Comparison of ENCODE assay signal across 25 cellular contexts in the genomic region with DNA sequence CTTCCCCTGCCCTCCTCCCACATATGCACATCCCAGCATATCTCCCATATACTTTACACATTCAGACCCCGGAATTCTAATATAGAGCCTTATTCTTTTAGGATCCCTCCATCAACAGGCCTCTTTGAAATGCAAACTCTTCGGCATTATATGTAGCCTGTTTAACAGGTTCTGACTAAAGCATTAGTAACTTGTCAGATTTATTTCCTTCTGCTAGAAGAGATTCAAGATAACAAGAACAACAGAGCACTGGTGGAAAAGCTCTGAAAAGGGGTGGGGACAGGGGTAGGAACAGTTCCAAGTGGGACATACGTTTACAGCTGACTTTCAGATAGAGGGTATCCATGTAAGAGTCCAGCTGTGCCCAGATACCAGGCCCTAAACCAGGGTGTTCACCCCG.
"Had no signal": no experiment of that assay in that cellular context is flagged by ENCODE, and none has a peak within 500 bp of the region (broad histone marks: within the 10 kb centered on the region; RNA-seq: fewer than 3 reads in every experiment).

No MANE protein-coding gene starts in this region.

- H2AFZ ChIP-seq: hepatocyte had no signal

- H3K9me3 ChIP-seq: colonic mucosa, gastroesophageal sphincter, neutrophil, ovary, tibial nerve had no signal

- ATAC-seq: activated naive CD8-positive, alpha-beta T cell treated with anti-CD3 and anti-CD28 coated beads, Interleukin-2, amount 50 U/mL, for 24 hours; activated T-cell treated with anti-CD3 and anti-CD28 coated beads, Interleukin-2, amount 50 U/mL, for 4 hours; activated T-helper 17 cell treated with anti-CD3 and anti-CD28 coated beads, Interleukin-2, amount 50 U/mL, for 72 hours; gastroesophageal sphincter; left ventricle myocardium superior; stimulated activated naive B cell treated with anti-CD40 and anti-IgM and Interleukin-4, amounts not matched to agents 10 μg/mL and 1 μg/mL and 100 μg/mL, for 72 hours had no signal

- H3K4me2 ChIP-seq: hepatocyte, smooth muscle cell had no signal

- H3K4me1 ChIP-seq: colonic mucosa, gastroesophageal sphincter, tibial nerve had no signal

- H3K27me3 ChIP-seq: cardiac muscle cell, colonic mucosa, gastroesophageal sphincter, hepatocyte, neutrophil, ovary, tibial nerve had no signal

- H3K27ac ChIP-seq: cardiac muscle cell, colonic mucosa, gastroesophageal sphincter, hepatocyte, neutrophil, ovary, tibial nerve had no signal

- H3K36me3 ChIP-seq: cardiac muscle cell, colonic mucosa, gastroesophageal sphincter, neutrophil, ovary, tibial nerve had no signal

- H3K79me2 ChIP-seq: hepatocyte had no signal

- DNase-seq: activated CD4-positive, alpha-beta memory T cell treated with anti-CD3 and anti-CD28 coated beads, Interleukin-2, amount 10 ng/mL, durations not matched to agents 7 days and 5 days; activated CD4-positive, alpha-beta T cell treated with anti-CD3 and anti-CD28 coated beads, Interleukin-2, amount 10 ng/mL, durations not matched to agents 7 days and 5 days; activated CD4-positive, CD25-positive, alpha-beta regulatory T cell treated with anti-CD3 and anti-CD28 coated beads, Interleukin-2, amount 50 U/mL, for 72 hours; activated naive CD8-positive, alpha-beta T cell treated with anti-CD3 and anti-CD28 coated beads, Interleukin-2, amount 50 U/mL, for 24 hours; activated T-cell treated with anti-CD3 and anti-CD28 coated beads, Interleukin-2, amount 50 U/mL, for 4 hours; cerebellar nuclear complex; colonic mucosa; effector CD8-positive, alpha-beta T cell; islet precursor cell; left ventricle myocardium superior; naive B cell; nephron progenitor cell; ovary; retina; stimulated activated CD4-positive, alpha-beta T cell treated with anti-CD3 and anti-CD28 coated beads, Interleukin-1b, Interleukin-23, amount 100 ng/mL, for 48 hours; stimulated activated CD4-positive, alpha-beta T cell treated with anti-CD3 and anti-CD28 coated beads, Interleukin-4, amount 100 ng/mL, for 4 hours; stimulated activated CD8-positive, alpha-beta memory T cell treated with anti-CD3 and anti-CD28 coated beads, Interleukin-4, amount 100 ng/mL, for 48 hours; stimulated activated naive B cell treated with anti-CD40 and anti-IgM and Interleukin-4, amounts not matched to agents 10 μg/mL and 1 μg/mL and 100 μg/mL, for 72 hours had no signal

- H3K4me3 ChIP-seq: cardiac muscle cell, colonic mucosa, gastroesophageal sphincter, hepatocyte, ovary, smooth muscle cell, tibial nerve had no signal
